In genomic region chr9:84563691-84564090, GRCh38 we compare ENCODE assay signal across 27 cellular contexts.
DNase-seq lines count a peak whose midpoint lies in the region; TF ChIP-seq lines count a peak whose summit lies in the region.
"Had no signal": no experiment of that assay in that cellular context is flagged by ENCODE, and none has a peak within 500 bp of the region (broad histone marks: within the 10 kb centered on the region; RNA-seq: fewer than 3 reads in every experiment).

No MANE protein-coding gene starts in this region.

- H3K4me3 ChIP-seq in neural cell (ENCODE audit: low read length) = peak overlapping the region; percentile 11
- H3K4me3 ChIP-seq: A549; BLaER1; BLaER1 treated with 17β-estradiol and CSF1 and Interleukin-3, amounts not matched to agents 10 nM and 100 nM had no signal

- TF ChIP-seq RAD21 in neural cell (conservative IDR thresholded peaks at IDR 0.05) = no peak

- no peak for TF ChIP-seq EP300 in neural cell (conservative IDR thresholded peaks at IDR 0.05; ENCODE audit: poor library complexity, severe bottlenecking)

- no peak overlapping the region for H3K9ac ChIP-seq in neural cell (ENCODE audit: low read length)
- H3K9ac ChIP-seq: BLaER1; BLaER1 treated with 17β-estradiol and CSF1 and Interleukin-3, amounts not matched to agents 10 nM and 100 nM had no signal

- H2AFZ ChIP-seq in neural cell (ENCODE audit: low read depth, low read length) = no peak overlapping the region

- no peak for DNase-seq in RWPE1 (ENCODE audit: low spot score)
- DNase-seq: 8988T; ACHN; AML-193; BE2C; C1 segment of cervical spinal cord; Caco-2; Calu3; CD4-positive, alpha-beta memory T cell; CD4-positive, alpha-beta T cell; CD4-positive, CD25-positive, alpha-beta regulatory T cell; CD8-positive, alpha-beta memory T cell; CD8-positive, alpha-beta T cell; COR-L47; DMS 273 treated with DMSO at 0.1 percent for 48 hours; DMS153; DMS53; DMS79; DMS79 treated with DMSO at 0.1 percent for 48 hours; DND-41; EL had no signal

- no peaks in the 10 kb centered on the region for H3K9me2 ChIP-seq in neural cell (ENCODE audit: insufficient read depth, low read length)

- no peaks in the 10 kb centered on the region for H3K79me2 ChIP-seq in neural cell (replicated peaks; ENCODE audit: insufficient read depth, low read length)

- TF ChIP-seq CTCF in neural cell (IDR thresholded peaks at IDR 0.05; ENCODE audit: poor library complexity, severe bottlenecking) = no peak
- no peak for TF ChIP-seq CTCF in RWPE1 (conservative IDR thresholded peaks at IDR 0.05; ENCODE audit: low read depth)

- H3F3A ChIP-seq in neural cell (ENCODE audit: insufficient read depth, low read length, poor library complexity, severe bottlenecking) = no peaks in the 10 kb centered on the region

- POLR2A ChIA-PET in RWPE1 (lab: Yijun Ruan, JAX; ENCODE audit: low non-redundant PET) = no interaction called here

- CTCF ChIA-PET in RWPE1 (lab: Yijun Ruan, JAX) = interaction anchor here (0.8 kb wide), 1 partner anchor 39 kb away, joined by 5 read pairs; no protein-coding TSS in a partner anchor

- no peaks in the 10 kb centered on the region for H3K27me3 ChIP-seq in neural cell (ENCODE audit: insufficient read depth, low read depth, low read length)
- H3K27me3 ChIP-seq: BE2C; BLaER1; BLaER1 treated with 17β-estradiol and CSF1 and Interleukin-3, amounts not matched to agents 10 nM and 100 nM had no signal

- no peaks in the 10 kb centered on the region for H3K36me3 ChIP-seq in neural cell (ENCODE audit: insufficient read depth, low read length)
- H3K36me3 ChIP-seq: BE2C; BLaER1; BLaER1 treated with 17β-estradiol and CSF1 and Interleukin-3, amounts not matched to agents 10 nM and 100 nM had no signal

- H3K4me2 ChIP-seq in neural cell (ENCODE audit: low read length) = no peak overlapping the region
- H3K4me2 ChIP-seq: A549; BLaER1; BLaER1 treated with 17β-estradiol and CSF1 and Interleukin-3, amounts not matched to agents 10 nM and 100 nM had no signal

- H3K27ac ChIP-seq in neural cell (ENCODE audit: low read length) (peak overlapping the region; percentile 65), RWPE1 (no peak overlapping the region)
- H3K27ac ChIP-seq: 22Rv1; A549; BLaER1; BLaER1 treated with 17β-estradiol and CSF1 and Interleukin-3, amounts not matched to agents 10 nM and 100 nM; C4-2B had no signal

- no peaks in the 10 kb centered on the region for H4K20me1 ChIP-seq in neural cell (ENCODE audit: insufficient read depth)
- H4K20me1 ChIP-seq: BLaER1; BLaER1 treated with 17β-estradiol and CSF1 and Interleukin-3, amounts not matched to agents 10 nM and 100 nM had no signal

- no peaks in the 10 kb centered on the region for H3K9me3 ChIP-seq in neural cell (ENCODE audit: low read length)
- H3K9me3 ChIP-seq: A549; BE2C; BLaER1; BLaER1 treated with 17β-estradiol and CSF1 and Interleukin-3, amounts not matched to agents 10 nM and 100 nM; Caco-2 had no signal

TF ChIP-seq in neural cell, 6 proteins besides CTCF, POLR2A, EP300 and RAD21:
- TF ChIP-seq EZH2 (IDR thresholded peaks at IDR 0.05; ENCODE audit: borderline replicate concordance, insufficient read depth, low read length, poor library complexity, severe bottlenecking) (no peak), REST (IDR thresholded peaks at IDR 0.05; ENCODE audit: borderline replicate concordance) (peak; percentile 96)
